16 cellular contexts compared by ENCODE assay signal in the genomic region with DNA sequence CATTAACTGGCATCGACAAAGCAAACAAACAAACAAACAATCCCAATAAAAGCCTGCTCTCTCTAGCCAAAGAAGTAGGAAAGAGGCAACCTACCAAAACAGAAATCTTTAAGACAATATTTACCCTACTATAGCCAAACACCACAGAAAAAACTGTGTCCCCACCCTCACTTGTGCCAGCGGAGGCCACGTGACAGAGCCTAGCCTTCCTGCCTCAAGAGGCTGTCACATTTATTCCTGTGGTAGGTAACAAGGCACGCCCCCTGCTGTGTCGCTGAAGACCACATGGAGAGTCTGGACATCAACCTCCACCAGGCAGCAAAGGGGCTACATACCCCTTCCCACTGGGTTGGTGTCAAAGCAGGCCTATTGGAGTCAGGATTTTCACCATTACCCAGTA.
"Had no signal": no experiment of that assay in that cellular context is flagged by ENCODE, and none has a peak within 500 bp of the region (broad histone marks: within the 10 kb centered on the region; RNA-seq: fewer than 3 reads in every experiment).

No MANE protein-coding gene starts in this region.

- H3K79me2 ChIP-seq: hepatocyte had no signal

- H3K27me3 ChIP-seq: esophagus squamous epithelium, hepatocyte, ovary, sigmoid colon, spleen, uterus had no signal

- H3K27ac ChIP-seq: esophagus squamous epithelium, hepatocyte, ovary, sigmoid colon, spleen, tibial artery, uterus had no signal

- H3K36me3 ChIP-seq: esophagus squamous epithelium, ovary, sigmoid colon, spleen, tibial artery, uterus had no signal

- DNase-seq: activated CD4-positive, alpha-beta T cell treated with anti-CD3 and anti-CD28 coated beads, Interleukin-2, amount 50 U/mL, for 1 hour; activated naive CD4-positive, alpha-beta T cell; activated T-cell treated with anti-CD3 and anti-CD28 coated beads for 4 hours; aorta; cortex of kidney; effector CD4-positive, alpha-beta T cell; esophagus squamous epithelium; kidney; mesenchymal stem cell; nephron progenitor cell; ovary; sigmoid colon; spleen; tibial artery; uterus had no signal

- H3K4me1 ChIP-seq: esophagus squamous epithelium, sigmoid colon, spleen, tibial artery, uterus had no signal

- H3K4me2 ChIP-seq: hepatocyte had no signal

- H3K4me3 ChIP-seq: esophagus squamous epithelium, hepatocyte, ovary, sigmoid colon, spleen, tibial artery, uterus had no signal

- H3K9me3 ChIP-seq: esophagus squamous epithelium, ovary, tibial artery, uterus had no signal

- H2AFZ ChIP-seq: hepatocyte had no signal
